ENCODE assay signal across 8 cellular contexts in the genomic region with DNA sequence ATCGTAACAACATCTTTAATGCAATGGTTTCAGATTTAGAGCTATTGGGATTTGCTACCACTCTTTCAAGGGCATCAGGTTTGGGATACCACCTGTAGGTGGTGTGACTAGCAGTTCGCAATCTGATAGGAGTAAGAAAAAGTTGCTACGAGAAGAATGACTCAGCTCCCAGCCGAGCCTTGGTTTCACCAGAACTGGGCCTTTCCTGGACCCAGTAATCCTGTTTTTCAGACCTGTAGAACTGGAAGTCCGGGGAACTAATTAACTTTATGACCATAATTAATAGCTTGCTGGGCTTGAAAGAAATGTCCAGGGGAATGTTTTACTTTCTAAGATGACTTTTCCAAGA. TPM values are rescaled to one million over a fixed set of nuclear protein-coding genes. Genes with fewer than 3 reads are reported as not detected.
DNase-seq lines count a peak whose midpoint lies in the region; ATAC-seq lines count a peak whose summit lies in the region.

No MANE protein-coding gene starts in this region.

- H3K9me3 ChIP-seq in ectodermal cell (ENCODE audit: control insufficient read depth, low read length), result no peaks in the 10 kb centered on the region

- H3K27ac Mint-ChIP-seq in activated CD8-positive, alpha-beta memory T cell treated with anti-CD3 and anti-CD28 coated beads, Interleukin-2, amount 10 ng/mL, durations not matched to agents 7 days and 5 days, result peak overlapping the region; percentile 85
- peak overlapping the region; percentile 88 to 93 for H3K27ac Mint-ChIP-seq in stimulated activated naive CD8-positive, alpha-beta T cell treated with anti-CD3 and anti-CD28 coated beads, Interleukin-15, amount 100 ng/mL, for 72 hours

- peaks cover 16% of the 10 kb centered on the region for H3K36me3 Mint-ChIP-seq in activated CD8-positive, alpha-beta memory T cell treated with anti-CD3 and anti-CD28 coated beads, Interleukin-2, amount 10 ng/mL, durations not matched to agents 7 days and 5 days

- H3K27me3 ChIP-seq in ectodermal cell (ENCODE audit: control insufficient read depth, insufficient read depth, low read length, poor library complexity, severe bottlenecking), result no peaks in the 10 kb centered on the region

- H3K4me1 ChIP-seq in ectodermal cell (ENCODE audit: control insufficient read depth, insufficient read depth, low read length), result peaks cover 5% of the 10 kb centered on the region

- WGBS in ectodermal cell, 2 experiments, result 17 to 28% methylated on average over 5 of the region's 5 CpGs

- peak; percentile 60 for DNase-seq in activated CD8-positive, alpha-beta memory T cell treated with anti-CD3 and anti-CD28 coated beads, Interleukin-2, amount 10 ng/mL, durations not matched to agents 7 days and 5 days
- DNase-seq in activated CD8-positive, alpha-beta memory T cell treated with anti-CD3 and anti-CD28 coated beads, Interleukin-2, amount 50 U/mL, for 48 hours, result no peak
- DNase-seq in SW480 (ENCODE audit: low spot score) (peak; percentile 73), medulla oblongata (ENCODE audit: extremely low spot score) (peak; percentile 50)
- DNase-seq in stimulated activated naive CD8-positive, alpha-beta T cell treated with anti-CD3 and anti-CD28 coated beads, Interleukin-15, amount 100 ng/mL, for 72 hours, result peak; percentile 22 to 33

- peaks cover 3% of the 10 kb centered on the region for H3K27me3 Mint-ChIP-seq in activated CD8-positive, alpha-beta memory T cell treated with anti-CD3 and anti-CD28 coated beads, Interleukin-2, amount 10 ng/mL, durations not matched to agents 7 days and 5 days
- H3K27me3 Mint-ChIP-seq in stimulated activated naive CD8-positive, alpha-beta T cell treated with anti-CD3 and anti-CD28 coated beads, Interleukin-15, amount 100 ng/mL, for 72 hours, result no peaks in the 10 kb centered on the region

- H3K36me3 ChIP-seq in ectodermal cell (ENCODE audit: control insufficient read depth, insufficient read depth, low read length), result peaks cover 8% of the 10 kb centered on the region

- H3K4me1 Mint-ChIP-seq in activated CD8-positive, alpha-beta memory T cell treated with anti-CD3 and anti-CD28 coated beads, Interleukin-2, amount 10 ng/mL, durations not matched to agents 7 days and 5 days, result peaks cover 29% of the 10 kb centered on the region
- H3K4me1 Mint-ChIP-seq in stimulated activated naive CD8-positive, alpha-beta T cell treated with anti-CD3 and anti-CD28 coated beads, Interleukin-15, amount 100 ng/mL, for 72 hours, result peaks cover 32% of the 10 kb centered on the region

- CTCF ChIA-PET in activated CD8-positive, alpha-beta memory T cell treated with anti-CD3 and anti-CD28 coated beads, Interleukin-2, amount 10 ng/mL, durations not matched to agents 7 days and 5 days (lab: Charles Lee), result interaction anchor here (0.7 to 3.8 kb wide), 14 partner anchors 9 to 470 kb away, joined by 3 to 31 read pairs (median 4); partner anchors contain the start of gene DAD1

- peak; percentile 68 for ATAC-seq in activated CD8-positive, alpha-beta memory T cell treated with anti-CD3 and anti-CD28 coated beads, Interleukin-2, amount 10 ng/mL, durations not matched to agents 7 days and 5 days
- ATAC-seq in HG03103 (IDR thresholded peaks at IDR 0.05; ENCODE audit: low read depth, unreplicated experiment) (peak; percentile 40), GM19324 (IDR thresholded peaks at IDR 0.05; ENCODE audit: low FRiP score, unreplicated experiment) (no peak)
- peak; percentile 81 for ATAC-seq in stimulated activated naive CD8-positive, alpha-beta T cell treated with anti-CD3 and anti-CD28 coated beads, Interleukin-15, amount 100 ng/mL, for 72 hours

- no peak overlapping the region for H3K27ac ChIP-seq in ectodermal cell (ENCODE audit: insufficient read depth, low read depth, low read length, poor library complexity, severe bottlenecking)

- H3K4me3 ChIP-seq in ectodermal cell (ENCODE audit: insufficient read depth, low read depth, low read length), result peak overlapping the region; percentile 92

- no peaks in the 10 kb centered on the region for H3K9me3 Mint-ChIP-seq in activated CD8-positive, alpha-beta memory T cell treated with anti-CD3 and anti-CD28 coated beads, Interleukin-2, amount 10 ng/mL, durations not matched to agents 7 days and 5 days (ENCODE audit: low read depth)
- H3K9me3 Mint-ChIP-seq in stimulated activated naive CD8-positive, alpha-beta T cell treated with anti-CD3 and anti-CD28 coated beads, Interleukin-15, amount 100 ng/mL, for 72 hours, result no peaks in the 10 kb centered on the region

- peak overlapping the region; percentile 92 for H3K4me3 Mint-ChIP-seq in activated CD8-positive, alpha-beta memory T cell treated with anti-CD3 and anti-CD28 coated beads, Interleukin-2, amount 10 ng/mL, durations not matched to agents 7 days and 5 days
- H3K4me3 Mint-ChIP-seq in stimulated activated naive CD8-positive, alpha-beta T cell treated with anti-CD3 and anti-CD28 coated beads, Interleukin-15, amount 100 ng/mL, for 72 hours, result peak overlapping the region; percentile 87 to 97

RNA-seq across cellular contexts. Expression of gene ABHD4, which starts 0.8 kb away (rescaled TPM):
- 10 to 100 TPM; 11.8 to 13.8 TPM for total RNA-seq in activated CD8-positive, alpha-beta memory T cell treated with anti-CD3 and anti-CD28 coated beads, Interleukin-2, amount 10 ng/mL, durations not matched to agents 7 days and 5 days
- 25.8 TPM for polyA plus RNA-seq in ectodermal cell (2013, experiment 1 of 4)
- polyA plus RNA-seq in ectodermal cell (2013, experiment 2 of 4), result 23.9 TPM
- polyA plus RNA-seq in ectodermal cell (2013, experiment 3 of 4), result 17.9 TPM
- 18.8 TPM for polyA plus RNA-seq in ectodermal cell (2013, experiment 4 of 4)

RNA-seq across cellular contexts. Expression of gene DAD1, which starts 9.8 kb away (rescaled TPM):
- total RNA-seq in activated CD8-positive, alpha-beta memory T cell treated with anti-CD3 and anti-CD28 coated beads, Interleukin-2, amount 10 ng/mL, durations not matched to agents 7 days and 5 days, result 100 to 1,000 TPM; 115 to 185 TPM
- polyA plus RNA-seq in ectodermal cell (2013, experiment 1 of 4), result 163 TPM
- 181 TPM for polyA plus RNA-seq in ectodermal cell (2013, experiment 2 of 4)
- polyA plus RNA-seq in ectodermal cell (2013, experiment 3 of 4), result 150 TPM
- polyA plus RNA-seq in ectodermal cell (2013, experiment 4 of 4), result 176 TPM

RNA-seq across cellular contexts. Expression of gene OR6J1, which starts 45.3 kb away (rescaled TPM):
- total RNA-seq in activated CD8-positive, alpha-beta memory T cell treated with anti-CD3 and anti-CD28 coated beads, Interleukin-2, amount 10 ng/mL, durations not matched to agents 7 days and 5 days, result not detected
- not detected for polyA plus RNA-seq in ectodermal cell (2013, experiment 1 of 4)
- not detected for polyA plus RNA-seq in ectodermal cell (2013, experiment 2 of 4)
- not detected for polyA plus RNA-seq in ectodermal cell (2013, experiment 3 of 4)
- not detected for polyA plus RNA-seq in ectodermal cell (2013, experiment 4 of 4)
